In genomic region chr9:136644343-136644592, GRCh38 we compare ENCODE assay signal across 9 cellular contexts. TPM values are rescaled to one million over a fixed set of nuclear protein-coding genes. Genes with fewer than 3 reads are reported as not detected.
DNase-seq lines count a peak whose midpoint lies in the region; ATAC-seq and TF ChIP-seq lines count a peak whose summit lies in the region.
"Had no signal": no experiment of that assay in that cellular context is flagged by ENCODE, and none has a peak within 500 bp of the region (broad histone marks: within the 10 kb centered on the region; RNA-seq: fewer than 3 reads in every experiment).

No MANE protein-coding gene starts in this region.

- H3K4me2 ChIP-seq in DND-41 (ENCODE audit: insufficient read depth, low read length) (peak overlapping the region; percentile 50), MM.1S (ENCODE audit: low read depth, low read length) (peak overlapping the region; percentile 28; the same call in 1 of the 2 replicates)

- H3K27ac ChIP-seq in DND-41 (ENCODE audit: low read length) = no peak overlapping the region
- H3K27ac ChIP-seq in MM.1S (ENCODE audit: low read length) = no peak overlapping the region

- H3K79me2 ChIP-seq in DND-41 (ENCODE audit: insufficient read depth, low read length) (no peaks in the 10 kb centered on the region), MM.1S (ENCODE audit: low read length) (no peaks in the 10 kb centered on the region)

- H3K9me3 ChIP-seq in DND-41 (ENCODE audit: insufficient read depth, low read length, severe bottlenecking) (no peaks in the 10 kb centered on the region), MM.1S (replicated peaks; ENCODE audit: insufficient read depth, low read length) (no peaks in the 10 kb centered on the region)

- no peaks in the 10 kb centered on the region for H3F3A ChIP-seq in MM.1S (ENCODE audit: insufficient read depth, low read length)

- H4K20me1 ChIP-seq in DND-41 (ENCODE audit: insufficient read depth, low read length) (no peaks in the 10 kb centered on the region), MM.1S (ENCODE audit: insufficient read depth, low read length) (no peaks in the 10 kb centered on the region)

- ATAC-seq in DND-41 (ENCODE audit: insufficient read depth, low read depth) (no peak), esophagus mucosa (peak; percentile 89)

- H3K9me2 ChIP-seq in MM.1S (replicated peaks; ENCODE audit: insufficient read depth, low read length) = no peaks in the 10 kb centered on the region

- H3K27me3 ChIP-seq in DND-41 (ENCODE audit: insufficient read depth, low read length, poor library complexity) = peaks cover 2% of the 10 kb centered on the region
- peaks cover 99% of the 10 kb centered on the region for H3K27me3 ChIP-seq in MM.1S (replicated peaks; ENCODE audit: insufficient read depth, low read length)

- H3K9ac ChIP-seq in DND-41 (ENCODE audit: low read depth, low read length) (no peak overlapping the region), MM.1S (ENCODE audit: low read length) (no peak overlapping the region)

- H3K36me3 ChIP-seq in DND-41 (ENCODE audit: insufficient read depth, low read length) = no peaks in the 10 kb centered on the region
- no peaks in the 10 kb centered on the region for H3K36me3 ChIP-seq in MM.1S (replicated peaks; ENCODE audit: insufficient read depth, low read length)

- TF ChIP-seq CTCF in DND-41 (IDR thresholded peaks at IDR 0.05; ENCODE audit: borderline replicate concordance, extremely low read depth, low read length, poor library complexity, severe bottlenecking) (no peak), MM.1S (IDR thresholded peaks at IDR 0.05; ENCODE audit: low read length) (no peak), GM10266 (IDR thresholded peaks at IDR 0.05; ENCODE audit: control insufficient read depth, insufficient read depth, low read depth, missing control alignments) (no peak)

- H3K4me3 ChIP-seq in DND-41 (ENCODE audit: low read depth in 1 of 2, low read length in 2 of 2) = no peak overlapping the region
- H3K4me3 ChIP-seq in MM.1S (ENCODE audit: low read length) = no peak overlapping the region

- DNase-seq in DND-41 (no peak), MM.1S (no peak), pons (ENCODE audit: low spot score) (peak; percentile 28), cerebellar nuclear complex (lab: John Stamatoyannopoulos, UW) (no peak), GM10266 (ENCODE audit: extremely low spot score) (no peak), D341Med (ENCODE audit: low spot score) (no peak), NCI-H345 treated with DMSO at 0.1 percent for 48 hours (lab: John Stamatoyannopoulos, UW; ENCODE audit: unreplicated experiment) (no peak)
- DNase-seq: SIG-M5 had no signal

- H2AFZ ChIP-seq in DND-41 (ENCODE audit: low read depth, low read length) (no peak overlapping the region), MM.1S (ENCODE audit: low read length) (no peak overlapping the region)

- H3K4me1 ChIP-seq in DND-41 (ENCODE audit: insufficient read depth, low read length) (peaks cover 10% of the 10 kb centered on the region), MM.1S (ENCODE audit: low read length) (no peaks in the 10 kb centered on the region)

RNA-seq across cellular contexts. Expression of gene EGFL7, which starts 18.4 kb away (rescaled TPM):
- total RNA-seq in esophagus mucosa = 13.0 TPM

RNA-seq across cellular contexts. Expression of gene AGPAT2, which starts 43.0 kb away (rescaled TPM):
- 91.7 TPM for total RNA-seq in esophagus mucosa
